In the genomic region with DNA sequence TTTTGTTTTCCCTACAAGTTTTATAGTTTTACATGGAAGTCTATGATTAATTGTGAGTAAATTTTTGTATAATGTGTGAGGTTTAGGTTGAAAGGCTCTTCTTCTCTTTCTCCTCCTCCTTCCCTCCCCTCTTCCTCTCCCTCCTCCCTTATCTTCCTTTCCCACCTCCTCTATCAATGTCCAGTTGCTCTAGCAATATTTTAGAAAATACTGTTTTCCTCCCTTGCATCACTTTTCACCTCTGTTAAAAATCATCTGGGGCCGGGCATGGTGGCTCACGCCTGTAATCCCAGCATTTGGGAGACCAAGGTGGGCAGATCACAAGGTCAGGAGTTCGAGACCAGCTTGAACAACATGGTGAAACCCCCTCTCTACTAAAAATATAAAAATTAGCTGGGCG, we compare ENCODE assay signal across 13 cellular contexts.
"Had no signal": no experiment of that assay in that cellular context is flagged by ENCODE, and none has a peak within 500 bp of the region (broad histone marks: within the 10 kb centered on the region; RNA-seq: fewer than 3 reads in every experiment).

No MANE protein-coding gene starts in this region.

- H3K36me3 ChIP-seq: left lung, ovary had no signal

- H3K27me3 Mint-ChIP-seq: activated naive CD8-positive, alpha-beta T cell treated with anti-CD3 and anti-CD28 coated beads, Interleukin-2, amount 10 ng/mL, durations not matched to agents 7 days and 5 days had no signal

- H3K9me3 ChIP-seq: left lung, ovary had no signal

- H3K36me3 Mint-ChIP-seq: stimulated activated effector memory CD8-positive, alpha-beta T cell treated with anti-CD3 and anti-CD28 coated beads, Interleukin-12 subunit alpha, Interleukin-12 subunit beta, amount 100 ng/mL, for 72 hours had no signal

- FAIRE-seq: bronchial epithelial cell, kidney, urothelium cell line had no signal

- H3K4me3 Mint-ChIP-seq: activated naive CD8-positive, alpha-beta T cell treated with anti-CD3 and anti-CD28 coated beads, Interleukin-2, amount 10 ng/mL, durations not matched to agents 7 days and 5 days; endodermal cell; stimulated activated effector memory CD8-positive, alpha-beta T cell treated with anti-CD3 and anti-CD28 coated beads, Interleukin-12 subunit alpha, Interleukin-12 subunit beta, amount 100 ng/mL, for 72 hours; T-helper 2 cell treated with Interferon-gamma antibody and Interleukin-4, amounts not matched to agents 5 μg/mL and 100 μg/mL, for 36 hours had no signal

- ATAC-seq: left lung; stimulated activated effector memory CD8-positive, alpha-beta T cell treated with anti-CD3 and anti-CD28 coated beads, Interleukin-12 subunit alpha, Interleukin-12 subunit beta, amount 100 ng/mL, for 72 hours had no signal

- H3K27me3 ChIP-seq: dorsolateral prefrontal cortex, left lung, ovary had no signal

- H3K27ac ChIP-seq: dorsolateral prefrontal cortex, ovary had no signal

- H3K9me3 Mint-ChIP-seq: endodermal cell; stimulated activated effector memory CD8-positive, alpha-beta T cell treated with anti-CD3 and anti-CD28 coated beads, Interleukin-12 subunit alpha, Interleukin-12 subunit beta, amount 100 ng/mL, for 72 hours; T-helper 2 cell treated with Interferon-gamma antibody and Interleukin-4, amounts not matched to agents 5 μg/mL and 100 μg/mL, for 36 hours had no signal

- H3K27ac Mint-ChIP-seq: activated naive CD8-positive, alpha-beta T cell treated with anti-CD3 and anti-CD28 coated beads, Interleukin-2, amount 10 ng/mL, durations not matched to agents 7 days and 5 days; endodermal cell; stimulated activated effector memory CD8-positive, alpha-beta T cell treated with anti-CD3 and anti-CD28 coated beads, Interleukin-12 subunit alpha, Interleukin-12 subunit beta, amount 100 ng/mL, for 72 hours; T-helper 2 cell treated with Interferon-gamma antibody and Interleukin-4, amounts not matched to agents 5 μg/mL and 100 μg/mL, for 36 hours had no signal

- H3K4me3 ChIP-seq: dorsolateral prefrontal cortex, left lung, ovary had no signal

- DNase-seq: activated CD4-positive, alpha-beta T cell treated with anti-CD3 and anti-CD28 coated beads, Interleukin-2, amount 50 U/mL, for 1 hour; activated naive CD4-positive, alpha-beta T cell; activated naive CD8-positive, alpha-beta T cell treated with anti-CD3 and anti-CD28 coated beads, Interleukin-2, amount 10 ng/mL, durations not matched to agents 7 days and 5 days; activated T-cell treated with anti-CD3 and anti-CD28 coated beads for 4 hours; dorsolateral prefrontal cortex; endodermal cell; kidney; left lung; ovary had no signal
